In the genomic region with DNA sequence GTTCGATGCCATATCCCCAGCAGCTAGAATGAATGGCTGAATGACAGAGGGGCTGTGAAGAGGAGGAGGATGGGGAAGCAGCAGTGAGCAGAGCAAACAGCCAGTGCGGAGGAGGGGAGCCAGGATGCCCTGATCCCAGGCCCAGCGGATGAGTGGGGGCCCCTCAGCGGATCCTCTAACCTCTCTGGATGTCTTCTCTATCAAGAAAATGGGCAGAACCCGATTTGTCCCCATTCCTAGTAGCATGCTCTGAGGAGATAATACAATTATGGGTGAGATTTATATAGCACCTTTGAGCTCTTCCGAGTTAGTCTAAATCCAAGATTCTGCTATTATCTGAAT, we compare ENCODE assay signal across 10 cellular contexts. TPM values are rescaled to one million over a fixed set of nuclear protein-coding genes. Genes with fewer than 3 reads are reported as not detected.
DNase-seq lines count a peak whose midpoint lies in the region; ATAC-seq, FAIRE-seq and TF ChIP-seq lines count a peak whose summit lies in the region.
"Had no signal": no experiment of that assay in that cellular context is flagged by ENCODE, and none has a peak within 500 bp of the region (broad histone marks: within the 10 kb centered on the region; RNA-seq: fewer than 3 reads in every experiment).

No MANE protein-coding gene starts in this region.

- H3K27me3 ChIP-seq in astrocyte (ENCODE audit: insufficient read depth, low read length) (no peaks in the 10 kb centered on the region), HepG2 (ENCODE audit: control insufficient read depth in 1 of 2, insufficient read depth in 2 of 2, low read length in 2 of 2) (no peaks in the 10 kb centered on the region)

- H3K36me3 ChIP-seq in astrocyte (ENCODE audit: insufficient read depth, low read length) (peaks cover 9% of the 10 kb centered on the region), HepG2 (replicated peaks in 1 of 2; ENCODE audit: control insufficient read depth in 1 of 2, insufficient read depth in 2 of 2, low read length in 2 of 2) (peaks cover 2 to 5% of the 10 kb centered on the region in 2 experiments; a peak in 2 of 5 replicates)

- H3K9ac ChIP-seq in astrocyte (ENCODE audit: low read length) (peak overlapping the region; percentile 89), HepG2 (ENCODE audit: insufficient read depth, low read depth, low read length) (peak overlapping the region; percentile 50)
- H3K9ac ChIP-seq: KMS-11 had no signal

- CTCF ChIA-PET in HepG2 (lab: Yijun Ruan, JAX; ENCODE audit: low intra/inter-chr PET ratio, low total read pairs) = no interaction called here

- peaks cover 89% of the 10 kb centered on the region for H3K4me1 ChIP-seq in astrocyte (ENCODE audit: insufficient read depth, low read length)
- H3K4me1 ChIP-seq in HepG2 (ENCODE audit: insufficient read depth, low read length) = peaks cover 100% of the 10 kb centered on the region

- FAIRE-seq in astrocyte (lab: Jason Lieb, UNC) = no peak
- FAIRE-seq in HepG2 (lab: Jason Lieb, UNC) = no peak
- FAIRE-seq: A204.1 had no signal

- no peak for TF ChIP-seq RAD21 in HepG2 (CRISPR knock-in tag; IDR thresholded peaks at IDR 0.05)

- intact Hi-C loops in HepG2 (cut with micrococcal nuclease; ENCODE audit: unreplicated experiment) = no loop called here

- H4K20me1 ChIP-seq in astrocyte (ENCODE audit: insufficient read depth, low read length) = peaks cover 25% of the 10 kb centered on the region
- peaks cover 4% of the 10 kb centered on the region; the same call in 1 of the 2 replicates for H4K20me1 ChIP-seq in HepG2 (ENCODE audit: insufficient read depth, low read length)

- H3K4me3 ChIP-seq in astrocyte (ENCODE audit: insufficient read depth, low read depth, low read length) = peak overlapping the region; percentile 48
- H3K4me3 ChIP-seq in HepG2 (replicated peaks in 1 of 3; ENCODE audit: insufficient read depth in 1 of 3, low read depth in 2 of 3, low read length in 3 of 3) = peak overlapping the region in 1 of 3 experiments; percentile 49; a peak in 2 of 6 replicates

- H3K4me1 Mint-ChIP-seq in T-helper 1 cell treated with Interleukin-12 subunit alpha and Interleukin-12 subunit beta and Interleukin-4 antibody, amounts not matched to agents 30 μg/mL and 1 μg/mL, for 36 hours (ENCODE audit: low read depth) = peaks cover 87% of the 10 kb centered on the region
- H3K4me1 Mint-ChIP-seq in astrocyte (ENCODE audit: low read depth, unreplicated experiment) = peaks cover 84% of the 10 kb centered on the region

- peak overlapping the region; percentile 99 for H3K27ac ChIP-seq in astrocyte (ENCODE audit: low read depth, low read length)
- peak overlapping the region; percentile 61 for H3K27ac ChIP-seq in HepG2 (ENCODE audit: extremely low read length, insufficient read depth, low read length)
- H3K27ac ChIP-seq in temporal lobe (ENCODE audit: low read depth, low read length) = peak overlapping the region; percentile 36
- H3K27ac ChIP-seq: KMS-11 had no signal

- no TSS peak for BruUV-seq in HepG2 (replicated peaks; lab: Mats Ljungman, UMichigan)

- no peak for TF ChIP-seq POLR2A in HepG2 (IDR thresholded peaks at IDR 0.05; ENCODE audit: insufficient read depth in 1 of 2, low read depth in 2 of 2, low read length in 2 of 2)

- H3K36me3 Mint-ChIP-seq in T-helper 1 cell treated with Interleukin-12 subunit alpha and Interleukin-12 subunit beta and Interleukin-4 antibody, amounts not matched to agents 30 μg/mL and 1 μg/mL, for 36 hours (ENCODE audit: low read depth) = peaks cover 8% of the 10 kb centered on the region
- H3K36me3 Mint-ChIP-seq in astrocyte (ENCODE audit: low read depth, unreplicated experiment) = peaks cover 5% of the 10 kb centered on the region

- H3K9me3 ChIP-seq in astrocyte (ENCODE audit: insufficient read depth, low read depth, low read length) = no peaks in the 10 kb centered on the region
- no peaks in the 10 kb centered on the region for H3K9me3 ChIP-seq in HepG2 (ENCODE audit: low read length)

- TF ChIP-seq EP300 in HepG2 (IDR thresholded peaks at IDR 0.05; ENCODE audit: low read depth in 2 of 2, low read length in 2 of 2) = no peak
- no peak for TF ChIP-seq EP300 in HepG2 (CRISPR knock-in tag; IDR thresholded peaks at IDR 0.05; ENCODE audit: borderline replicate concordance)

- H3K4me2 ChIP-seq in astrocyte (ENCODE audit: low read length) = peak overlapping the region; percentile 86
- peak overlapping the region; percentile 70 for H3K4me2 ChIP-seq in HepG2 (ENCODE audit: low read depth, low read length)
- H3K4me2 ChIP-seq: KMS-11 had no signal

- no peak for DNase-seq in T-helper 1 cell
- DNase-seq in astrocyte (ENCODE audit: low read depth) = no peak
- no peak for DNase-seq in HepG2 (ENCODE audit: low spot score)
- no peak for DNase-seq in NCI-H1417 treated with DMSO at 0.1 percent for 48 hours (lab: John Stamatoyannopoulos, UW)
- DNase-seq in NCI-H748 (lab: John Stamatoyannopoulos, UW; ENCODE audit: unreplicated experiment) = no peak

- H3K27me3 Mint-ChIP-seq in T-helper 1 cell treated with Interleukin-12 subunit alpha and Interleukin-12 subunit beta and Interleukin-4 antibody, amounts not matched to agents 30 μg/mL and 1 μg/mL, for 36 hours (ENCODE audit: low read depth) = no peaks in the 10 kb centered on the region
- no peaks in the 10 kb centered on the region for H3K27me3 Mint-ChIP-seq in astrocyte (ENCODE audit: low read depth, unreplicated experiment)

- no peak for ATAC-seq in HepG2
- ATAC-seq in HG03196 (IDR thresholded peaks at IDR 0.05; ENCODE audit: unreplicated experiment) = no peak

- TF ChIP-seq CTCF in astrocyte (IDR thresholded peaks at IDR 0.05; ENCODE audit: insufficient read depth, low read depth, low read length) (no peak), HepG2 (CRISPR knock-in tag; IDR thresholded peaks at IDR 0.05) (no peak)

- 52% methylated on average over 5 of the region's 6 CpGs for WGBS in HepG2 (ENCODE audit: low lambda C conversion rate)

- H3K9me3 Mint-ChIP-seq in T-helper 1 cell treated with Interleukin-12 subunit alpha and Interleukin-12 subunit beta and Interleukin-4 antibody, amounts not matched to agents 30 μg/mL and 1 μg/mL, for 36 hours = no peaks in the 10 kb centered on the region
- H3K9me3 Mint-ChIP-seq in astrocyte (ENCODE audit: unreplicated experiment) = no peaks in the 10 kb centered on the region

- in situ Hi-C loops in HepG2 (cut with HindIII; ENCODE audit: extremely low pct_ligation_motif_present, low pct_unique_long_range_greater_than_20kb) = loop anchor here (5.0 kb wide), 1 partner anchor 36 kb away; a partner anchor contains a TSS

- H3K4me3 Mint-ChIP-seq in T-helper 1 cell treated with Interleukin-12 subunit alpha and Interleukin-12 subunit beta and Interleukin-4 antibody, amounts not matched to agents 30 μg/mL and 1 μg/mL, for 36 hours = peak overlapping the region; percentile 73
- peak overlapping the region; percentile 78 for H3K4me3 Mint-ChIP-seq in astrocyte (ENCODE audit: unreplicated experiment)

- POLR2A ChIA-PET in HepG2 (lab: Yijun Ruan, JAX) = interaction anchor here (0.7 to 8.7 kb wide), 8 partner anchors 10 to 71 kb away, joined by 7 to 461 read pairs (median 62); a partner anchor contains a TSS

- peak overlapping the region; percentile 93 for H3K27ac Mint-ChIP-seq in T-helper 1 cell treated with Interleukin-12 subunit alpha and Interleukin-12 subunit beta and Interleukin-4 antibody, amounts not matched to agents 30 μg/mL and 1 μg/mL, for 36 hours
- H3K27ac Mint-ChIP-seq in astrocyte (ENCODE audit: unreplicated experiment) = peak overlapping the region; percentile 98

- no peak overlapping the region for H2AFZ ChIP-seq in astrocyte (ENCODE audit: low read depth, low read length)
- no peak overlapping the region for H2AFZ ChIP-seq in HepG2 (ENCODE audit: low read length)

- H3K79me2 ChIP-seq in astrocyte (ENCODE audit: insufficient read depth, low read length) (peaks cover 87% of the 10 kb centered on the region), HepG2 (ENCODE audit: insufficient read depth, low read length) (peaks cover 12% of the 10 kb centered on the region)

RNA-seq across cellular contexts. Expression of a gene that starts 30.0 kb away (rescaled TPM):
- total RNA-seq in astrocyte (1,543 and 1,660 TPM in 2 replicates), HepG2 (2016; rRNA removed; fragmentation: Illumina TruSeq; extraction: Trizol) (2,915 and 3,025 TPM in 2 replicates), temporal lobe (1,352 TPM)
- 12,942 and 14,844 TPM in 2 replicates for total RNA-seq in HepG2 (2016; cell fraction: cytosol; rRNA removed; fragmentation: Illumina TruSeq; extraction: Trizol; ENCODE audit: low read depth)
- 2,993 and 3,024 TPM in 2 replicates for total RNA-seq in HepG2 (2016; cell fraction: insoluble cytoplasmic fraction; rRNA removed; fragmentation: Illumina TruSeq; extraction: Trizol)
- 11,359 and 11,757 TPM in 2 replicates for total RNA-seq in HepG2 (2016; cell fraction: membrane; rRNA removed; fragmentation: Illumina TruSeq; extraction: Trizol)
- total RNA-seq in HepG2 (2016; cell fraction: nucleus; rRNA removed; fragmentation: Illumina TruSeq; extraction: Trizol) = 1,126 and 1,259 TPM in 2 replicates
- polyA plus RNA-seq in HepG2 (2011; rRNA removed) = 5,570 and 6,229 TPM in 2 replicates
- 8,040 and 9,457 TPM in 2 replicates for polyA plus RNA-seq in HepG2 (2011; cell fraction: cytosol; rRNA removed)
- polyA plus RNA-seq in HepG2 (2011; cell fraction: nucleus; rRNA removed) = 2,511 and 2,559 TPM in 2 replicates
- polyA plus RNA-seq in HepG2 (2012) = 2,582 and 3,579 TPM in 2 replicates
- polyA plus RNA-seq in HepG2 (2016; cell fraction: cytosol; fragmentation: Illumina TruSeq; extraction: Trizol; ENCODE audit: low read depth) = 15,203 and 16,637 TPM in 2 replicates
- 2,845 and 2,926 TPM in 2 replicates for polyA plus RNA-seq in HepG2 (2016; cell fraction: insoluble cytoplasmic fraction; fragmentation: Illumina TruSeq; extraction: Trizol; ENCODE audit: low read depth)
- 10,153 and 10,714 TPM in 2 replicates for polyA plus RNA-seq in HepG2 (2016; cell fraction: membrane; fragmentation: Illumina TruSeq; extraction: Trizol; ENCODE audit: low read depth)
- polyA plus RNA-seq in HepG2 (2016; cell fraction: nucleus; fragmentation: Illumina TruSeq; extraction: Trizol; ENCODE audit: insufficient read depth, low read depth) = 1,939 and 1,982 TPM in 2 replicates
- polyA minus RNA-seq in HepG2 (2011; rRNA and poly(A)+ RNA removed; ENCODE audit: low replicate concordance) = 4,147 and 6,586 TPM in 2 replicates
- polyA minus RNA-seq in HepG2 (2011; cell fraction: cytosol; rRNA and poly(A)+ RNA removed) = 1,238 and 1,297 TPM in 2 replicates
- polyA minus RNA-seq in HepG2 (2011; cell fraction: nucleus; rRNA and poly(A)+ RNA removed) = 657 and 805 TPM in 2 replicates

RNA-seq across cellular contexts. Expression of a gene that starts 34.6 kb away (rescaled TPM):
- total RNA-seq in astrocyte = 126 and 151 TPM in 2 replicates
- total RNA-seq in HepG2 (2016; rRNA removed; fragmentation: Illumina TruSeq; extraction: Trizol) = 13.6 and 14.2 TPM in 2 replicates
- total RNA-seq in HepG2 (2016; cell fraction: cytosol; rRNA removed; fragmentation: Illumina TruSeq; extraction: Trizol; ENCODE audit: low read depth) = 2.8 and 2.9 TPM in 2 replicates
- 10.2 and 11.3 TPM in 2 replicates for total RNA-seq in HepG2 (2016; cell fraction: insoluble cytoplasmic fraction; rRNA removed; fragmentation: Illumina TruSeq; extraction: Trizol)
- total RNA-seq in HepG2 (2016; cell fraction: membrane; rRNA removed; fragmentation: Illumina TruSeq; extraction: Trizol) = 10.5 and 13.4 TPM in 2 replicates
- total RNA-seq in HepG2 (2016; cell fraction: nucleus; rRNA removed; fragmentation: Illumina TruSeq; extraction: Trizol) = 10.6 and 14.0 TPM in 2 replicates
- polyA plus RNA-seq in HepG2 (2011; rRNA removed) = 13.9 and 14.2 TPM in 2 replicates
- polyA plus RNA-seq in HepG2 (2011; cell fraction: cytosol; rRNA removed) = 5.8 and 6.3 TPM in 2 replicates
- polyA plus RNA-seq in HepG2 (2011; cell fraction: nucleus; rRNA removed) = 34.5 and 43.7 TPM in 2 replicates
- polyA plus RNA-seq in HepG2 (2012) = 18.0 and 21.4 TPM in 2 replicates
- polyA plus RNA-seq in HepG2 (2016; cell fraction: cytosol; fragmentation: Illumina TruSeq; extraction: Trizol; ENCODE audit: low read depth) = 3.3 and 3.4 TPM in 2 replicates
- polyA plus RNA-seq in HepG2 (2016; cell fraction: insoluble cytoplasmic fraction; fragmentation: Illumina TruSeq; extraction: Trizol; ENCODE audit: low read depth) = 20.0 and 28.0 TPM in 2 replicates
- 14.1 and 14.2 TPM in 2 replicates for polyA plus RNA-seq in HepG2 (2016; cell fraction: membrane; fragmentation: Illumina TruSeq; extraction: Trizol; ENCODE audit: low read depth)
- polyA plus RNA-seq in HepG2 (2016; cell fraction: nucleus; fragmentation: Illumina TruSeq; extraction: Trizol; ENCODE audit: insufficient read depth, low read depth) = 43.9 and 49.3 TPM in 2 replicates
- 26.4 and 40.4 TPM in 2 replicates for polyA minus RNA-seq in HepG2 (2011; rRNA and poly(A)+ RNA removed; ENCODE audit: low replicate concordance)
- 6.4 and 8.2 TPM in 2 replicates for polyA minus RNA-seq in HepG2 (2011; cell fraction: cytosol; rRNA and poly(A)+ RNA removed)
- 10.3 and 10.7 TPM in 2 replicates for polyA minus RNA-seq in HepG2 (2011; cell fraction: nucleus; rRNA and poly(A)+ RNA removed)
- total RNA-seq in temporal lobe = 4.9 TPM

RNA-seq across cellular contexts. Expression of a gene that starts 36.4 kb away (rescaled TPM):
- 95.5 and 123 TPM in 2 replicates for total RNA-seq in astrocyte
- 66.7 and 83.0 TPM in 2 replicates for total RNA-seq in HepG2 (2016; rRNA removed; fragmentation: Illumina TruSeq; extraction: Trizol)
- 59.7 and 67.2 TPM in 2 replicates for total RNA-seq in HepG2 (2016; cell fraction: cytosol; rRNA removed; fragmentation: Illumina TruSeq; extraction: Trizol; ENCODE audit: low read depth)
- total RNA-seq in HepG2 (2016; cell fraction: insoluble cytoplasmic fraction; rRNA removed; fragmentation: Illumina TruSeq; extraction: Trizol) = 56.9 and 87.0 TPM in 2 replicates
- total RNA-seq in HepG2 (2016; cell fraction: membrane; rRNA removed; fragmentation: Illumina TruSeq; extraction: Trizol) = 19.6 and 22.1 TPM in 2 replicates
- total RNA-seq in HepG2 (2016; cell fraction: nucleus; rRNA removed; fragmentation: Illumina TruSeq; extraction: Trizol) = 125 and 128 TPM in 2 replicates
- polyA plus RNA-seq in HepG2 (2011; rRNA removed) = 55.3 and 58.2 TPM in 2 replicates
- 20.5 and 25.6 TPM in 2 replicates for polyA plus RNA-seq in HepG2 (2011; cell fraction: cytosol; rRNA removed)
- polyA plus RNA-seq in HepG2 (2011; cell fraction: nucleus; rRNA removed) = 394 and 725 TPM in 2 replicates
- polyA plus RNA-seq in HepG2 (2012) = 47.0 and 60.6 TPM in 2 replicates
- 1.8 and 2.1 TPM in 2 replicates for polyA plus RNA-seq in HepG2 (2016; cell fraction: cytosol; fragmentation: Illumina TruSeq; extraction: Trizol; ENCODE audit: low read depth)
- polyA plus RNA-seq in HepG2 (2016; cell fraction: insoluble cytoplasmic fraction; fragmentation: Illumina TruSeq; extraction: Trizol; ENCODE audit: low read depth) = 33.5 and 45.5 TPM in 2 replicates
- 4.1 and 5.4 TPM in 2 replicates for polyA plus RNA-seq in HepG2 (2016; cell fraction: membrane; fragmentation: Illumina TruSeq; extraction: Trizol; ENCODE audit: low read depth)
- polyA plus RNA-seq in HepG2 (2016; cell fraction: nucleus; fragmentation: Illumina TruSeq; extraction: Trizol; ENCODE audit: insufficient read depth, low read depth) = 177 and 198 TPM in 2 replicates
- polyA minus RNA-seq in HepG2 (2011; rRNA and poly(A)+ RNA removed; ENCODE audit: low replicate concordance) = 204 and 255 TPM in 2 replicates
- polyA minus RNA-seq in HepG2 (2011; cell fraction: cytosol; rRNA and poly(A)+ RNA removed) = 59.8 and 61.6 TPM in 2 replicates
- 229 and 237 TPM in 2 replicates for polyA minus RNA-seq in HepG2 (2011; cell fraction: nucleus; rRNA and poly(A)+ RNA removed)
- 39.1 TPM for total RNA-seq in temporal lobe

Comparison
In these comparisons a context has a peak if more than half of its experiments do, and no peak if none do; other contexts are left out.
1. H3K27ac ChIP-seq: peak in every context shown above with its lines; median percentile 99 in astrocyte; 61 in HepG2; 36 in temporal lobe.